Comparison of ENCODE assay signal across 14 cellular contexts in the genomic region with DNA sequence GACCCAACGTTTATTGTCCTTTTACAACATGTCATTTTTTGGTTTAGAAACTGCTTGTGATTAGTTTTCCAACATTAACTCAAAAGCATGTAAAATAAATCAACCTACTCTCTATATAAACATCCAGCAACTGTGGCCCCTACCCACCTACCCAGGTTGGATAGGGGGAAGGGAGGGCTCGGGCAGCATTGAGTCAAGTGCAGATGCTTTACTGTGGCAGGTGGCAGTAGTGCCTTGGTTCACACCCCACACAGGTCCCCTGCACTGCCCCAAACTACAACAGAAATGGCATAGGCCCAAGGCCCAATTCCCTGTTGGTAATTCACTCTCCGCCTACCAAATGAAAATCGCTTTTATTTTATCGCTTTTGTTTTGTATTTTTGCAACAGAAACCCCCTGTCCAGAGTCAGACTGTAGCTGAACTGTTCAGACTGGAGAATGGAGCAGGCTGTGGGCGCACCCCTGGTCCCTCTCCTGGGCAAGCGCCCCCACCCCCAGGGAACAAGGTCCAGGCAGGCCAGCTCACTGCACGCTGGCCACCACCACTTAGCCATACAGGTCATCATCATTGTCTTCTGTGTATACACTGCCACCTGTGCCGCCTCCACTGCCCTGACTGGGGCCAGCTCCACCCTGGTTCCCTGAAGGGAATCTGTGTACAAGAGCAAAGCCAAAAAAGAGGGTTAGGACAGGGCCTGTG. TPM values are rescaled to one million over a fixed set of nuclear protein-coding genes. Genes with fewer than 3 reads are reported as not detected.
DNase-seq lines count a peak whose midpoint lies in the region; ATAC-seq and TF ChIP-seq lines count a peak whose summit lies in the region.
"Had no signal": no experiment of that assay in that cellular context is flagged by ENCODE, and none has a peak within 500 bp of the region (broad histone marks: within the 10 kb centered on the region; RNA-seq: fewer than 3 reads in every experiment).

No MANE protein-coding gene starts in this region.

- peaks cover 4 to 5% of the 10 kb centered on the region in 2 donors for H3K4me1 Mint-ChIP-seq in natural killer cell
- H3K4me1 Mint-ChIP-seq in natural killer cell treated with Interleukin-12 subunit alpha and Interleukin-12 subunit beta and Interleukin-15 and Interleukin-18, amount 100 ng/mL, for 72 hours (ENCODE audit: low read depth in 2 of 2): peaks cover 0 to 12% of the 10 kb centered on the region in 2 donors

- no peak overlapping the region for H3K27ac ChIP-seq in RWPE2 (ENCODE audit: poor library complexity, severe bottlenecking)
- H3K27ac ChIP-seq: SJCRH30 had no signal

- H3K27me3 Mint-ChIP-seq in natural killer cell (ENCODE audit: low read depth in 2 of 2): no peaks in the 10 kb centered on the region
- no peaks in the 10 kb centered on the region for H3K27me3 Mint-ChIP-seq in natural killer cell treated with Interleukin-12 subunit alpha and Interleukin-12 subunit beta and Interleukin-15 and Interleukin-18, amount 100 ng/mL, for 72 hours

- H3K9me3 Mint-ChIP-seq in natural killer cell: no peaks in the 10 kb centered on the region
- no peaks in the 10 kb centered on the region for H3K9me3 Mint-ChIP-seq in natural killer cell treated with Interleukin-12 subunit alpha and Interleukin-12 subunit beta and Interleukin-15 and Interleukin-18, amount 100 ng/mL, for 72 hours

- H3K27ac Mint-ChIP-seq in natural killer cell: peak overlapping the region; percentile 63 to 73
- H3K27ac Mint-ChIP-seq in natural killer cell treated with Interleukin-12 subunit alpha and Interleukin-12 subunit beta and Interleukin-15 and Interleukin-18, amount 100 ng/mL, for 72 hours: no peak overlapping the region

- H3K9me3 ChIP-seq in RWPE2 (ENCODE audit: severe bottlenecking): no peaks in the 10 kb centered on the region
- H3K9me3 ChIP-seq: SJCRH30 had no signal

- no peaks in the 10 kb centered on the region for H3K27me3 ChIP-seq in RWPE2 (ENCODE audit: insufficient read depth, poor library complexity, severe bottlenecking)
- H3K27me3 ChIP-seq: SJCRH30 had no signal

- peaks cover 36% of the 10 kb centered on the region for H3K36me3 Mint-ChIP-seq in natural killer cell
- H3K36me3 Mint-ChIP-seq in natural killer cell treated with Interleukin-12 subunit alpha and Interleukin-12 subunit beta and Interleukin-15 and Interleukin-18, amount 100 ng/mL, for 72 hours: peaks cover 26% of the 10 kb centered on the region

- TF ChIP-seq CTCF in natural killer cell (IDR thresholded peaks at IDR 0.05) (no peak), RWPE2 (IDR thresholded peaks at IDR 0.05; ENCODE audit: poor library complexity, severe bottlenecking) (no peak)

- H3K4me3 Mint-ChIP-seq in natural killer cell: no peak overlapping the region
- no peak overlapping the region for H3K4me3 Mint-ChIP-seq in natural killer cell treated with Interleukin-12 subunit alpha and Interleukin-12 subunit beta and Interleukin-15 and Interleukin-18, amount 100 ng/mL, for 72 hours

- H3K4me3 ChIP-seq in RWPE2 (ENCODE audit: severe bottlenecking): no peak overlapping the region
- H3K4me3 ChIP-seq: SJCRH30 had no signal

- peak in 2 of 3 donors; percentile 29 to 30 for ATAC-seq in natural killer cell
- ATAC-seq in natural killer cell treated with Interleukin-12 subunit alpha and Interleukin-12 subunit beta and Interleukin-15 and Interleukin-18, amount 100 ng/mL, for 72 hours: no peak
- 0 out of 3 replicates have a peak, but pooled peaks have one; percentile 8 for ATAC-seq in RWPE2 (ENCODE audit: low read depth)
- peak; percentile 14 for ATAC-seq in esophagus mucosa

- DNase-seq in natural killer cell (no peak), RWPE2 (ENCODE audit: low spot score) (no peak), NCI-H146 treated with DMSO at 0.1 percent for 48 hours (lab: John Stamatoyannopoulos, UW; ENCODE audit: unreplicated experiment) (no peak), GM03348 (ENCODE audit: low spot score) (no peak)
- no peak for DNase-seq in natural killer cell treated with Interleukin-12 subunit alpha and Interleukin-12 subunit beta and Interleukin-15 and Interleukin-18, amount 100 ng/mL, for 72 hours (ENCODE audit: low spot score)
- DNase-seq in stimulated activated CD4-positive, alpha-beta T cell treated with anti-CD3 and anti-CD28 coated beads, Interleukin-15, amount 100 ng/mL, for 24 hours: no peak
- DNase-seq: activated CD4-positive, CD25-positive, alpha-beta regulatory T cell; activated gamma-delta T cell; anterior cingulate cortex; effector memory CD4-positive, alpha-beta T cell; NCI-H524 treated with DMSO at 0.1 percent for 48 hours; retina; SJCRH30 had no signal

- H3K36me3 ChIP-seq in RWPE2 (ENCODE audit: low read depth): peaks cover 71% of the 10 kb centered on the region

- intact Hi-C loops in natural killer cell (cut with micrococcal nuclease): no loop called here

- H3K4me1 ChIP-seq in RWPE2 (ENCODE audit: insufficient read depth, poor library complexity, severe bottlenecking): no peaks in the 10 kb centered on the region
- H3K4me1 ChIP-seq: SJCRH30 had no signal

RNA-seq across cellular contexts. Expression of a gene that starts 15.7 kb away (rescaled TPM):
- 100 to 1,000 TPM; 303 to 338 (median 322) TPM for total RNA-seq in natural killer cell
- 100 to 1,000 TPM; 436 to 450 TPM for total RNA-seq in natural killer cell treated with Interleukin-12 subunit alpha and Interleukin-12 subunit beta and Interleukin-15 and Interleukin-18, amount 100 ng/mL, for 72 hours
- 158 TPM for total RNA-seq in esophagus mucosa

RNA-seq across cellular contexts. Expression of a gene that starts 23.0 kb away (rescaled TPM):
- 10 to 100 TPM; 33.9 to 38.9 (median 35.7) TPM for total RNA-seq in natural killer cell
- total RNA-seq in natural killer cell treated with Interleukin-12 subunit alpha and Interleukin-12 subunit beta and Interleukin-15 and Interleukin-18, amount 100 ng/mL, for 72 hours: 100 to 1,000 TPM in 1 of 2 donors, 10 to 100 TPM in 1; 74.9 to 185 TPM
- total RNA-seq in esophagus mucosa: 22.0 TPM

RNA-seq across cellular contexts. Expression of a gene that starts 39.7 kb away (rescaled TPM):
- total RNA-seq in natural killer cell (10 to 100 TPM; 23.6 to 28.2 (median 27.7) TPM), esophagus mucosa (22.8 TPM)
- 10 to 100 TPM; 23.7 to 24.5 TPM for total RNA-seq in natural killer cell treated with Interleukin-12 subunit alpha and Interleukin-12 subunit beta and Interleukin-15 and Interleukin-18, amount 100 ng/mL, for 72 hours

RNA-seq across cellular contexts. Expression of a gene that starts 46.2 kb away (rescaled TPM):
- total RNA-seq in natural killer cell (10 to 100 TPM; 41.4 to 43.9 (median 41.6) TPM), esophagus mucosa (126 TPM)
- total RNA-seq in natural killer cell treated with Interleukin-12 subunit alpha and Interleukin-12 subunit beta and Interleukin-15 and Interleukin-18, amount 100 ng/mL, for 72 hours: 100 to 1,000 TPM; 138 to 201 TPM

RNA-seq across cellular contexts. Expression of a gene that starts 58.9 kb away (rescaled TPM):
- total RNA-seq in natural killer cell (10 to 100 TPM; 21.0 to 28.3 (median 23.9) TPM), esophagus mucosa (22.7 TPM)
- total RNA-seq in natural killer cell treated with Interleukin-12 subunit alpha and Interleukin-12 subunit beta and Interleukin-15 and Interleukin-18, amount 100 ng/mL, for 72 hours: 10 to 100 TPM; 13.1 to 19.6 TPM

Comparison
In these comparisons a context has a peak if more than half of its experiments do, and no peak if none do; other contexts are left out.
1. ATAC-seq: peak in natural killer cell (2 of 3), RWPE2 (single experiment) and esophagus mucosa (single experiment); none in natural killer cell treated with Interleukin-12 subunit alpha and Interleukin-12 subunit beta and Interleukin-15 and Interleukin-18, amount 100 ng/mL, for 72 hours (0 of 2).
2. H3K27ac Mint-ChIP-seq: peak in natural killer cell (2 of 2); none in natural killer cell treated with Interleukin-12 subunit alpha and Interleukin-12 subunit beta and Interleukin-15 and Interleukin-18, amount 100 ng/mL, for 72 hours (0 of 2).